In genomic region chr19:11363881-11364280, GRCh38 we compare ENCODE assay signal across 8 cellular contexts. TPM values are rescaled to one million over a fixed set of nuclear protein-coding genes. Genes with fewer than 3 reads are reported as not detected.
"Had no signal": no experiment of that assay in that cellular context is flagged by ENCODE, and none has a peak within 500 bp of the region (broad histone marks: within the 10 kb centered on the region; RNA-seq: fewer than 3 reads in every experiment).

No MANE protein-coding gene starts in this region.

- H3K9me3 Mint-ChIP-seq: IgD-negative memory B cell had no signal

- H3K27ac ChIP-seq: HL-60, KMS-11 had no signal

- H3K4me3 Mint-ChIP-seq: IgD-negative memory B cell had no signal

- H3K4me1 Mint-ChIP-seq: IgD-negative memory B cell had no signal

- H3K4me3 ChIP-seq: K562 had no signal

- H3K4me2 ChIP-seq: KMS-11 had no signal

- DNase-seq: IMR-90, KBM-7, KG1 had no signal

- H3K27ac Mint-ChIP-seq: IgD-negative memory B cell had no signal

RNA-seq across cellular contexts. Expression of gene CCDC159, which starts 17.6 kb away (rescaled TPM):
- total RNA-seq: HT1080 had no signal
